Comparison of ENCODE assay signal across 2 cellular contexts in genomic region chr7:39882148-39882784, GRCh38.
TF ChIP-seq lines count a peak whose summit lies in the region.

No MANE protein-coding gene starts in this region.

TF ChIP-seq in HCT116, 20 proteins besides CTCF, POLR2A, EP300 and RAD21:
- TF ChIP-seq EGR1 (IDR thresholded peaks at IDR 0.05; ENCODE audit: low read depth) (no peak), CBX3 (IDR thresholded peaks at IDR 0.05; ENCODE audit: low read depth) (peak; percentile 61; the same call in 1 of the 2 replicates)

TF ChIP-seq in H1, 55 proteins besides CTCF, POLR2A, EP300 and RAD21:
- peak; percentile 83; the same call in 1 of the 2 replicates for TF ChIP-seq TCF12 (IDR thresholded peaks at IDR 0.05; ENCODE audit: low read depth, low read length)
- no peak for TF ChIP-seq ATF3 (IDR thresholded peaks at IDR 0.05; ENCODE audit: insufficient read depth, low read depth, low read length)
- 0 out of 2 replicates have a peak, but pooled peaks have one; percentile 10 for TF ChIP-seq JUND (IDR thresholded peaks at IDR 0.05; ENCODE audit: low read length)
- TF ChIP-seq ASH2L (IDR thresholded peaks at IDR 0.05; ENCODE audit: low read length): peak; percentile 33
- TF ChIP-seq NRF1 (IDR thresholded peaks at IDR 0.05; ENCODE audit: low read depth, low read length): no peak
